22 cellular contexts compared by ENCODE assay signal in the genomic region with DNA sequence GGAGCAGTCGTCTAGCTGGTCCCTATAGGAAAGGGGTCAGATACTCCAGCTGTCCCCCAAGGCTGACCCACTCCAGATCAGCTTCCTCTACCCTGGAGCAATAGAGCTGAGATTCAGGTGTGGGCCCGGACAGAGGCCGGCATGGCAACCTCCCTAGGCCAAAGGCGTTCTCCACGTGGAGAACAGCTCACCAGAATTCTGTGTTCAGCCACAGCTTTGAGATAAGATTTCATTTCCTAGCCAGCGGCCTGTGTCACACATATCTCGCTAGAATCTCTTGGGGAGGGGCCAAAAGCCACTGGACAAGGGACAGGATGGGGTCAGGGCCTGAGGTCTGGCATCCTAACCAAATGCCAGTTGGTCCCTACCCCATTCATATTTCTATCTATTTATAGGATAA.
"Had no signal": no experiment of that assay in that cellular context is flagged by ENCODE, and none has a peak within 500 bp of the region (broad histone marks: within the 10 kb centered on the region; RNA-seq: fewer than 3 reads in every experiment).

No MANE protein-coding gene starts in this region.

- H3K9me3 ChIP-seq: colonic mucosa, left ventricle myocardium inferior, neutrophil, pancreas, tibial nerve, uterus had no signal

- H3K36me3 ChIP-seq: colonic mucosa, left ventricle myocardium inferior, neutrophil, pancreas, tibial nerve, uterus had no signal

- DNase-seq: activated CD4-positive, alpha-beta memory T cell treated with anti-CD3 and anti-CD28 coated beads for 36 hours; activated CD4-positive, alpha-beta T cell treated with anti-CD3 and anti-CD28 coated beads for 36 hours; activated naive CD8-positive, alpha-beta T cell treated with anti-CD3 and anti-CD28 coated beads for 36 hours; activated T-cell treated with anti-CD3 and anti-CD28 coated beads for 4 hours; anterior cingulate cortex; colonic mucosa; endodermal cell; foreskin melanocyte; left ventricle myocardium inferior; naive thymus-derived CD8-positive, alpha-beta T cell; pancreas; stimulated activated CD4-positive, alpha-beta T cell treated with anti-CD3 and anti-CD28 coated beads, Interleukin-12 subunit alpha, Interleukin-12 subunit beta, amount 100 ng/mL, for 4 hours; stimulated activated CD4-positive, alpha-beta T cell treated with anti-CD3 and anti-CD28 coated beads, Interleukin-1b, Interleukin-23, amount 100 ng/mL, for 48 hours; stimulated activated naive CD8-positive, alpha-beta T cell treated with anti-CD3 and anti-CD28 coated beads, Interleukin-15, Interleukin-2, amounts not matched to agents 100 U/mL and 50 U/mL, for 24 hours; uterus had no signal

- H3K27me3 Mint-ChIP-seq: activated CD4-positive, alpha-beta memory T cell treated with anti-CD3 and anti-CD28 coated beads for 36 hours; activated CD4-positive, alpha-beta T cell treated with anti-CD3 and anti-CD28 coated beads for 36 hours; activated naive CD8-positive, alpha-beta T cell treated with anti-CD3 and anti-CD28 coated beads for 36 hours; naive thymus-derived CD8-positive, alpha-beta T cell had no signal

- H3K27ac Mint-ChIP-seq: activated CD4-positive, alpha-beta memory T cell treated with anti-CD3 and anti-CD28 coated beads for 36 hours; activated CD4-positive, alpha-beta T cell treated with anti-CD3 and anti-CD28 coated beads for 36 hours; activated naive CD8-positive, alpha-beta T cell treated with anti-CD3 and anti-CD28 coated beads for 36 hours; endodermal cell; naive thymus-derived CD8-positive, alpha-beta T cell; T-helper 2 cell treated with Interferon-gamma antibody and Interleukin-4, amounts not matched to agents 5 μg/mL and 100 μg/mL, for 36 hours; WTC11 had no signal

- H3K4me3 Mint-ChIP-seq: activated CD4-positive, alpha-beta memory T cell treated with anti-CD3 and anti-CD28 coated beads for 36 hours; activated CD4-positive, alpha-beta T cell treated with anti-CD3 and anti-CD28 coated beads for 36 hours; activated naive CD8-positive, alpha-beta T cell treated with anti-CD3 and anti-CD28 coated beads for 36 hours; central memory CD8-positive, alpha-beta T cell; endodermal cell; naive thymus-derived CD8-positive, alpha-beta T cell; T-helper 2 cell treated with Interferon-gamma antibody and Interleukin-4, amounts not matched to agents 5 μg/mL and 100 μg/mL, for 36 hours; WTC11 had no signal

- H3K9me3 Mint-ChIP-seq: activated CD4-positive, alpha-beta memory T cell treated with anti-CD3 and anti-CD28 coated beads for 36 hours; activated naive CD8-positive, alpha-beta T cell treated with anti-CD3 and anti-CD28 coated beads for 36 hours; central memory CD8-positive, alpha-beta T cell; endodermal cell; naive thymus-derived CD8-positive, alpha-beta T cell; T-helper 2 cell treated with Interferon-gamma antibody and Interleukin-4, amounts not matched to agents 5 μg/mL and 100 μg/mL, for 36 hours; WTC11 had no signal

- H3K36me3 Mint-ChIP-seq: activated CD4-positive, alpha-beta memory T cell treated with anti-CD3 and anti-CD28 coated beads for 36 hours; activated naive CD8-positive, alpha-beta T cell treated with anti-CD3 and anti-CD28 coated beads for 36 hours; naive thymus-derived CD8-positive, alpha-beta T cell; WTC11 had no signal

- H3K4me3 ChIP-seq: colonic mucosa, left ventricle myocardium inferior, pancreas, tibial nerve, uterus had no signal

- H3K4me1 ChIP-seq: colonic mucosa, pancreas had no signal

- FAIRE-seq: pancreas, TTC549 had no signal

- ATAC-seq: activated CD4-positive, alpha-beta T cell treated with anti-CD3 and anti-CD28 coated beads for 36 hours; naive thymus-derived CD8-positive, alpha-beta T cell; pancreas; stimulated activated naive CD8-positive, alpha-beta T cell treated with anti-CD3 and anti-CD28 coated beads, Interleukin-15, Interleukin-2, amounts not matched to agents 100 U/mL and 50 U/mL, for 24 hours; WTC11 had no signal

- H3K27me3 ChIP-seq: colonic mucosa, neutrophil, pancreas, tibial nerve, uterus had no signal

- H3K27ac ChIP-seq: colonic mucosa, epithelial cell of prostate, left ventricle myocardium inferior, neutrophil, tibial nerve had no signal
